ENCODE assay signal across 22 cellular contexts in genomic region chr12:120158351-120158750, GRCh38.
"Had no signal": no experiment of that assay in that cellular context is flagged by ENCODE, and none has a peak within 500 bp of the region (broad histone marks: within the 10 kb centered on the region; RNA-seq: fewer than 3 reads in every experiment).

No MANE protein-coding gene starts in this region.

- H3K9me3 Mint-ChIP-seq: memory B cell; mesothelial cell of epicardium; natural killer cell; neural crest cell; stimulated activated naive CD8-positive, alpha-beta T cell treated with anti-CD3 and anti-CD28 coated beads, Interleukin-15, Interleukin-2, amounts not matched to agents 100 ng/mL and 50 ng/mL, for 24 hours had no signal

- H3K4me3 Mint-ChIP-seq: memory B cell; mesothelial cell of epicardium; natural killer cell; neural crest cell; stimulated activated naive CD8-positive, alpha-beta T cell treated with anti-CD3 and anti-CD28 coated beads, Interleukin-15, Interleukin-2, amounts not matched to agents 100 ng/mL and 50 ng/mL, for 24 hours had no signal

- H3K4me2 ChIP-seq: smooth muscle cell had no signal

- H3K27me3 ChIP-seq: esophagus muscularis mucosa, gastrocnemius medialis, heart right ventricle, pancreas, tibial artery, upper lobe of left lung, uterus had no signal

- ATAC-seq: gastrocnemius medialis, left cardiac atrium, lower lobe of right lung, natural killer cell, pancreas, right cardiac atrium had no signal

- H3K36me3 ChIP-seq: uterus had no signal

- DNase-seq: effector memory CD4-positive, alpha-beta T cell; gastrocnemius medialis; heart right ventricle; left cardiac atrium; left ventricle myocardium inferior; lower lobe of right lung; natural killer cell; occipital lobe; pancreas; right cardiac atrium; stimulated activated CD4-positive, alpha-beta T cell treated with anti-CD3 and anti-CD28 coated beads, Interleukin-2, amount 100 ng/mL, for 48 hours; tibial artery; upper lobe of left lung; uterus had no signal

- H3K4me3 ChIP-seq: esophagus muscularis mucosa, gastrocnemius medialis, heart right ventricle, left ventricle myocardium inferior, lower lobe of right lung, pancreas, smooth muscle cell, tibial artery, upper lobe of left lung, uterus had no signal

- H3K27ac Mint-ChIP-seq: memory B cell; mesothelial cell of epicardium; progenitor cell of endocrine pancreas; stimulated activated naive CD8-positive, alpha-beta T cell treated with anti-CD3 and anti-CD28 coated beads, Interleukin-15, Interleukin-2, amounts not matched to agents 100 ng/mL and 50 ng/mL, for 24 hours had no signal

- H3K9me3 ChIP-seq: esophagus muscularis mucosa, gastrocnemius medialis, heart right ventricle, left ventricle myocardium inferior, lower lobe of right lung, pancreas, tibial artery, upper lobe of left lung, uterus had no signal

- H3K27me3 Mint-ChIP-seq: memory B cell; progenitor cell of endocrine pancreas; stimulated activated naive CD8-positive, alpha-beta T cell treated with anti-CD3 and anti-CD28 coated beads, Interleukin-15, Interleukin-2, amounts not matched to agents 100 ng/mL and 50 ng/mL, for 24 hours had no signal

- H3K27ac ChIP-seq: epithelial cell of prostate, gastrocnemius medialis, heart right ventricle, left ventricle myocardium inferior, lower lobe of right lung, pancreas, tibial artery, upper lobe of left lung, uterus had no signal

- H3K4me1 ChIP-seq: gastrocnemius medialis, heart right ventricle, left ventricle myocardium inferior, lower lobe of right lung, pancreas, tibial artery, upper lobe of left lung, uterus had no signal

- H3K4me1 Mint-ChIP-seq: memory B cell, mesothelial cell of epicardium, natural killer cell, neural crest cell had no signal
